9 cellular contexts compared by ENCODE assay signal in the genomic region with DNA sequence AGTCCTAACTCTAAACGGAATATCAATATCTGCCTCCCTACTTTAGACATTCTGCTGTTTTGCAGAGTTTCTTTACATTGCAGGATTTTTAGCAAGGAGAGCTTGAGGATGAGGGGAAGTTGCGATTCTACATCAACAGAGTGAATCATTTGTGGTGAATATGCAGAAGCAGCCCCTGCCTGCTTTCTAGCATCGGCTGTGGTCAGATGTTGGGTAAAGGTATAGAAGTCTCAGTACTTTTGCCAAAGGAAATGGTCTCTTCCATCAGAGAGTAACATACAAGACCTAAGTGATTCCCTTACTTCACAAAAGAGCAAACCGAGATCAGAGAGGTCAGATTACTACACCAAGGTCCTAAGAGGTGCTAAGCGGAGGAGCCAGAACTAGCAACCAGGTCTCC. TPM values are rescaled to one million over a fixed set of nuclear protein-coding genes. Genes with fewer than 3 reads are reported as not detected.
DNase-seq lines count a peak whose midpoint lies in the region; ATAC-seq, FAIRE-seq and TF ChIP-seq lines count a peak whose summit lies in the region.
"Had no signal": no experiment of that assay in that cellular context is flagged by ENCODE, and none has a peak within 500 bp of the region (broad histone marks: within the 10 kb centered on the region; RNA-seq: fewer than 3 reads in every experiment).

No MANE protein-coding gene starts in this region.

- H3K27me3 Mint-ChIP-seq in activated CD4-positive, alpha-beta T cell treated with anti-CD3 and anti-CD28 coated beads for 36 hours: peaks cover 22% of the 10 kb centered on the region

- no peak overlapping the region for H3K9ac ChIP-seq in subcutaneous abdominal adipose tissue (ENCODE audit: low read length in 5 of 5)

- peaks cover 4% of the 10 kb centered on the region for H3K4me1 Mint-ChIP-seq in activated CD4-positive, alpha-beta T cell treated with anti-CD3 and anti-CD28 coated beads for 36 hours

- H3K4me1 ChIP-seq in left ventricle myocardium inferior (peaks cover 59% of the 10 kb centered on the region), subcutaneous abdominal adipose tissue (ENCODE audit: control insufficient read depth in 5 of 5, insufficient read depth in 5 of 5, low read length in 5 of 5) (peaks cover 6 to 30% (median 23%) of the 10 kb centered on the region in 5 donors)

- CTCF ChIA-PET in activated CD4-positive, alpha-beta T cell treated with anti-CD3 and anti-CD28 coated beads for 36 hours (lab: Charles Lee): interaction anchor here (0.9 to 2.1 kb wide), 2 partner anchors 13 to 176 kb away, joined by 3 to 6 read pairs; no protein-coding TSS in a partner anchor

- intact Hi-C loops in activated CD4-positive, alpha-beta T cell treated with anti-CD3 and anti-CD28 coated beads for 36 hours (cut with DNase I, micrococcal nuclease): no loop called here
- intact Hi-C loops in left ventricle myocardium inferior (cut with micrococcal nuclease): no loop called here

- TF ChIP-seq CTCF in left ventricle myocardium inferior (IDR thresholded peaks at IDR 0.05; ENCODE audit: borderline replicate concordance): no peak

- no peak for TF ChIP-seq POLR2A in H54 (IDR thresholded peaks at IDR 0.05; ENCODE audit: low read depth, low read length)

- FAIRE-seq in frontal cortex (lab: Jason Lieb, UNC) (no peak), H54 (lab: Jason Lieb, UNC) (no peak)
- FAIRE-seq: A204.1 had no signal

- H3K9me3 Mint-ChIP-seq in activated CD4-positive, alpha-beta T cell treated with anti-CD3 and anti-CD28 coated beads for 36 hours (ENCODE audit: low read depth): no peaks in the 10 kb centered on the region

- H3K4me3 Mint-ChIP-seq in activated CD4-positive, alpha-beta T cell treated with anti-CD3 and anti-CD28 coated beads for 36 hours: no peak overlapping the region

- H3K27ac ChIP-seq in left ventricle myocardium inferior (replicated peaks): peak overlapping the region; percentile 60
- peak overlapping the region; percentile 51 for H3K27ac ChIP-seq in subcutaneous abdominal adipose tissue (ENCODE audit: low read depth, low read length)

- no peak overlapping the region for H3K4me3 ChIP-seq in left ventricle myocardium inferior
- no peak overlapping the region for H3K4me3 ChIP-seq in subcutaneous abdominal adipose tissue (ENCODE audit: low read depth in 1 of 5, low read length in 5 of 5)

- no peak overlapping the region for H3K27ac Mint-ChIP-seq in activated CD4-positive, alpha-beta T cell treated with anti-CD3 and anti-CD28 coated beads for 36 hours

- ATAC-seq in activated CD4-positive, alpha-beta T cell treated with anti-CD3 and anti-CD28 coated beads for 36 hours: peak; percentile 44
- ATAC-seq in HG03571 (IDR thresholded peaks at IDR 0.05; ENCODE audit: unreplicated experiment): no peak

- POLR2A ChIA-PET in activated CD4-positive, alpha-beta T cell treated with anti-CD3 and anti-CD28 coated beads for 36 hours (lab: Charles Lee): no interaction called here

- H3K27me3 ChIP-seq in left ventricle myocardium inferior (ENCODE audit: low read depth) (no peaks in the 10 kb centered on the region), subcutaneous abdominal adipose tissue (ENCODE audit: control insufficient read depth in 5 of 5, insufficient read depth in 4 of 5, low read length in 5 of 5) (no peaks in the 10 kb centered on the region)

- no peak for DNase-seq in activated CD4-positive, alpha-beta T cell treated with anti-CD3 and anti-CD28 coated beads for 36 hours
- DNase-seq in activated CD4-positive, alpha-beta T cell treated with anti-CD3 and anti-CD28 coated beads for 4 hours: no peak
- DNase-seq in SIG-M5 treated with dmso at 0.1 percent for 504 hours (lab: John Stamatoyannopoulos, UW; ENCODE audit: unreplicated experiment) (peak; percentile 69), left ventricle myocardium inferior (no peak), frontal cortex (ENCODE audit: low spot score in 2 of 2) (no peak), H54 (ENCODE audit: insufficient read length, low spot score) (no peak)

- H3K9me3 ChIP-seq in left ventricle myocardium inferior (replicated peaks) (no peaks in the 10 kb centered on the region), subcutaneous abdominal adipose tissue (ENCODE audit: control insufficient read depth in 5 of 5, low read length in 5 of 5) (no peaks in the 10 kb centered on the region)

- H3K36me3 ChIP-seq in left ventricle myocardium inferior (peaks cover 12% of the 10 kb centered on the region), subcutaneous abdominal adipose tissue (ENCODE audit: control insufficient read depth in 5 of 5, insufficient read depth in 5 of 5, low read length in 5 of 5) (peaks cover 0 to 12% (median 6%) of the 10 kb centered on the region in 5 donors)

- H3K36me3 Mint-ChIP-seq in activated CD4-positive, alpha-beta T cell treated with anti-CD3 and anti-CD28 coated beads for 36 hours (ENCODE audit: low read depth): no peaks in the 10 kb centered on the region

RNA-seq across cellular contexts. Expression of a gene that starts 15.2 kb away (rescaled TPM):
- not detected for total RNA-seq in activated CD4-positive, alpha-beta T cell treated with anti-CD3 and anti-CD28 coated beads for 36 hours
- 52.5 TPM for total RNA-seq in left ventricle myocardium inferior
- total RNA-seq in frontal cortex: 18.3 TPM

Comparison
In these comparisons a context has a peak if more than half of its experiments do, and no peak if none do; other contexts are left out.
1. RNA of a gene that starts 15.2 kb away (total RNA-seq): 52.5 TPM in left ventricle myocardium inferior (single experiment) and 18.3 TPM in frontal cortex (single experiment); not detected in activated CD4-positive, alpha-beta T cell treated with anti-CD3 and anti-CD28 coated beads for 36 hours; every median in the first group is over 10 times any median in the second.